8 cellular contexts compared by ENCODE assay signal in the genomic region with DNA sequence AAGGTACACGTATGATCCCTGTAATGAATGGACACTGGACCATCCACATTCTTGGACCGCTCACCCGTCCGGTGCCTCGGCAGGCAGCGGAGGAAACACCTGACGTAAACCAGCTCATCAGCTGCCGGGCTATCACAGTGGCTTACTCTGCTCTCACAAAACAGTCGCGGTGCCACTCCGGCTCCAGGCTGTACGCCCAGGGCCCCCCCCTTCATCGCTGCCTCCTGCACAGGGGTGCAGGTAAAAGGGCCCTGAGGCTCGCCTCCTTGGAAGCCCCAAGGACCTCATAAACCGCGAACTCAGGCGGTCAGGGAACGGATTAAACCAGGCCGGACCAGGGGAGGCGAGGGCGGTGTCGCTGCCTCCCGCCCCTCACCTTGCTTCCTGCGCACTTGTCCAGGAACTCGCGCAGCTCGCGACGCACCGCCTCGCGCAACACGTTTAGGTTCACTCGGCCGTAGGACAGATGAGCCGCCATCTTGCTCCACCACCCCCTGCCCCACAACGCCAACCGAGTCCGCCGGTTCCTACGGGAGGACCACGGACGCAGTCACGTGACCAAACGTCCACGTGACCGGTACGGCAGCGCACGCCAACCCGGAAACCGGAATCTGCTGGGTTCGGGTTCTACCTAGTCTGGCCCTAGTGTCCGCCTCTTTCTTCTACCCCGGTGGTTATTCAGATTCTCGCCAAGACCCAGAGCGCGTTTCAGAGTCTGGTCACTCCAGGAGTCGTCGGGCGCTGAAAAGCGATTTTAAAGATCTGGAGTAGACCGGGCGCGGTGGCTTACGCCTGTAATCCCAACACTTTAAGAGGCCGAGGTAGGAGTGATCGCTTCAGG. TPM values are rescaled to one million over a fixed set of nuclear protein-coding genes. Genes with fewer than 3 reads are reported as not detected.
DNase-seq lines count a peak whose midpoint lies in the region; ATAC-seq, FAIRE-seq and TF ChIP-seq lines count a peak whose summit lies in the region.

A gene (minus strand): TSS at position 564 of the 841 bp plus-strand sequence. CDS start 86 bp downstream, at position 478.

- no peak for FAIRE-seq in small intestine (lab: Jason Lieb, UNC)

- POLR2A ChIA-PET in activated B cell treated with CpG ODN at 0.5 μM for 24 hours (lab: Charles Lee): interaction anchor here (0.6 to 2.3 kb wide), 18 partner anchors 14 to 1685 kb away, joined by 3 to 32 read pairs (median 4); a partner anchor contains a TSS

- peak within 1 kb of the TSS; percentile 97 for H3K4me3 Mint-ChIP-seq in activated B cell treated with CpG ODN at 0.5 μM for 24 hours

- ATAC-seq in GM19023 (IDR thresholded peaks at IDR 0.05; ENCODE audit: unreplicated experiment) (peak; percentile 87), HG03196 (IDR thresholded peaks at IDR 0.05; ENCODE audit: unreplicated experiment) (peak; percentile 87), activated B cell treated with CpG ODN at 0.5 μM for 24 hours (ENCODE audit: low read depth) (peak; percentile 84)

- 0% methylated on average over 68 of the region's 68 CpGs for WGBS in small intestine, 3 donors

- peak; percentile 94 for DNase-seq in AG08396 (ENCODE audit: low spot score)
- peak; percentile 98 for DNase-seq in NCI-H345 (lab: John Stamatoyannopoulos, UW)
- peak; percentile 88 for DNase-seq in activated B cell treated with CpG ODN at 0.5 μM for 24 hours
- peak; percentile 98 to 99 for DNase-seq in cardiac fibroblast (ENCODE audit: low read depth in 2 of 2)
- DNase-seq in iPS-NIHi7 (ENCODE audit: extremely low spot score): peak; percentile 98
- peak; percentile 97 for DNase-seq in small intestine

- no peaks in the 10 kb centered on the region for H3K36me3 ChIP-seq in small intestine (ENCODE audit: control insufficient read depth in 2 of 2, insufficient read depth in 2 of 2, low read length in 2 of 2)

- no peaks in the 10 kb centered on the region for H3K4me1 ChIP-seq in small intestine (ENCODE audit: control insufficient read depth in 2 of 2, insufficient read depth in 1 of 2, low read depth in 1 of 2, low read length in 1 of 2)

- peak within 1 kb of the TSS; percentile 66 to 96 for H3K27ac ChIP-seq in small intestine (ENCODE audit: low read depth in 1 of 2, low read length in 1 of 2)

- H3K4me3 ChIP-seq in cardiac fibroblast (replicated peaks in 1 of 2; ENCODE audit: low read depth in 2 of 2, low read length in 2 of 2) (peak within 1 kb of the TSS; percentile 95 to 97), small intestine (ENCODE audit: low read depth in 1 of 2, low read length in 2 of 2) (peak within 1 kb of the TSS; percentile 72 to 80)

- CTCF ChIA-PET in activated B cell treated with CpG ODN at 0.5 μM for 24 hours (lab: Charles Lee): interaction anchor here (0.7 kb wide), 1 partner anchor 103 kb away, joined by 4 read pairs; no protein-coding TSS in a partner anchor

- no peaks in the 10 kb centered on the region for H3K9me3 Mint-ChIP-seq in activated B cell treated with CpG ODN at 0.5 μM for 24 hours

- no peaks in the 10 kb centered on the region for H3K27me3 ChIP-seq in small intestine (ENCODE audit: control insufficient read depth in 2 of 2, insufficient read depth in 2 of 2, low read length in 2 of 2)

- H3K4me1 Mint-ChIP-seq in activated B cell treated with CpG ODN at 0.5 μM for 24 hours: peaks cover 21% of the 10 kb centered on the region

- peak within 1 kb of the TSS; percentile 98 for H3K27ac Mint-ChIP-seq in activated B cell treated with CpG ODN at 0.5 μM for 24 hours

- peaks cover 2% of the 10 kb centered on the region for H3K27me3 Mint-ChIP-seq in activated B cell treated with CpG ODN at 0.5 μM for 24 hours

- intact Hi-C loops in activated B cell treated with CpG ODN at 0.5 μM for 24 hours (cut with micrococcal nuclease): loop anchor here (1.0 to 10.0 kb wide), 6 partner anchors 40 to 1709 kb away; a partner anchor contains a TSS

- H3K9me3 ChIP-seq in small intestine (ENCODE audit: control insufficient read depth, low read depth): no peaks in the 10 kb centered on the region

- TF ChIP-seq CTCF in activated B cell treated with CpG ODN at 0.5 μM for 24 hours (IDR thresholded peaks at IDR 0.05) (no peak), cardiac fibroblast (IDR thresholded peaks at IDR 0.05; ENCODE audit: low read depth, low read length) (no peak)

- H3K36me3 Mint-ChIP-seq in activated B cell treated with CpG ODN at 0.5 μM for 24 hours (ENCODE audit: low read depth): peaks cover 38% of the 10 kb centered on the region

RNA-seq across cellular contexts. Expression of the gene that starts here (rescaled TPM):
- 29.6 and 33.2 TPM in 2 replicates for total RNA-seq in activated B cell treated with CpG ODN at 0.5 μM for 24 hours
- 10 to 100 TPM in 2 of 3 donors, 1 to 10 TPM in 1; 9.4 to 18.6 (median 14.6) TPM for polyA plus RNA-seq in small intestine

Comparison
In these comparisons a context has a peak if more than half of its experiments do, and no peak if none do; other contexts are left out.
1. Peak in every context shown above with its lines: DNase-seq, ATAC-seq, H3K4me3 ChIP-seq and H3K27ac ChIP-seq.